Comparison of ENCODE assay signal across 10 cellular contexts in the genomic region with DNA sequence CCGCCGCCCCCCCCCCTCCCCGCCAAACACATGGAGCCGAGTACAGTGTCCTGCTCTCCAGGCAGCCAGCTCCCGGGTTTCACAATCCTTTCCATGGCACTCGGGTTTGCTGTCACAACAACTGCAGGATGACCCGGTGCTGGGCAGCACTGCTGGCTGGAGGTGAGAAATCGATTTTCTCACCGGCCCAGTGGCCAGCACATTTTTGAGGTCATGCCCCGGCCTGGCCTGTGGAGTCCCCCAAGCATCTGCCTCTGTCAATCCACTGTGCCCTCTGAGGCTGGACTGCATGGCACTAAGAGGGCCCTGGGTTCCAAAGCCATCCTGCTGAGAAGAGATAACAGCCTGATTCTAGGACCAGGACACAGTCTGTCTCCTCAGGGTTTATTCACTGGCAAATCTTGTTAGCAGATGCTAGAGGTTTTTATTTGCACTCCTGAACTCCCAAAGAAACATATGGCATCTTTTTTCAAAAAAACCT.
DNase-seq lines count a peak whose midpoint lies in the region; ATAC-seq and TF ChIP-seq lines count a peak whose summit lies in the region.
"Had no signal": no experiment of that assay in that cellular context is flagged by ENCODE, and none has a peak within 500 bp of the region (broad histone marks: within the 10 kb centered on the region; RNA-seq: fewer than 3 reads in every experiment).

No MANE protein-coding gene starts in this region.

- DNase-seq in CD8-positive, alpha-beta memory T cell, result no peak
- DNase-seq in NCI-H2171 (lab: John Stamatoyannopoulos, UW) (peak; percentile 92), omental fat pad (ENCODE audit: low spot score) (no peak), germinal center (ENCODE audit: low spot score) (no peak), HK-2 (ENCODE audit: unreplicated experiment) (no peak)
- DNase-seq in activated effector memory CD4-positive, alpha-beta T cell treated with Interleukin-2 at 50 U/mL for 16 hours, result no peak
- no peak for DNase-seq in naive thymus-derived CD4-positive, alpha-beta T cell
- DNase-seq: NCI-H2081, nephron progenitor cell had no signal

- intact Hi-C loops in dendritic cell treated with granulocyte-macrophage colony-stimulating factor and Interleukin-4, amounts not matched to agents 40 ng/mL and 50 ng/mL, for 4 days (cut with micrococcal nuclease), result no loop called here
- intact Hi-C loops in naive thymus-derived CD4-positive, alpha-beta T cell (cut with micrococcal nuclease), result no loop called here

- no peaks in the 10 kb centered on the region for H3K27me3 ChIP-seq in CD8-positive, alpha-beta memory T cell (ENCODE audit: insufficient read depth, low read length, poor library complexity, severe bottlenecking)
- H3K27me3 ChIP-seq in naive thymus-derived CD4-positive, alpha-beta T cell (ENCODE audit: control insufficient read depth in 2 of 2, insufficient read depth in 2 of 2, low read length in 2 of 2), result no peaks in the 10 kb centered on the region

- H3K27me3 Mint-ChIP-seq in CD8-positive, alpha-beta memory T cell, result no peaks in the 10 kb centered on the region
- H3K27me3 Mint-ChIP-seq in dendritic cell treated with granulocyte-macrophage colony-stimulating factor and Interleukin-4, amounts not matched to agents 40 ng/mL and 50 ng/mL, for 4 days, result peaks cover 9% of the 10 kb centered on the region
- no peaks in the 10 kb centered on the region for H3K27me3 Mint-ChIP-seq in naive thymus-derived CD4-positive, alpha-beta T cell

- H3K36me3 ChIP-seq in CD8-positive, alpha-beta memory T cell (ENCODE audit: insufficient read depth, low read length), result peaks cover 14% of the 10 kb centered on the region
- H3K36me3 ChIP-seq in naive thymus-derived CD4-positive, alpha-beta T cell (ENCODE audit: control insufficient read depth in 2 of 3, insufficient read depth in 3 of 3, low read length in 3 of 3), result peaks cover 5 to 63% (median 9%) of the 10 kb centered on the region in 3 experiments

- no peak overlapping the region for H3K4me3 ChIP-seq in CD8-positive, alpha-beta memory T cell (ENCODE audit: low read length)
- H3K4me3 ChIP-seq in naive thymus-derived CD4-positive, alpha-beta T cell (ENCODE audit: low read length), result no peak overlapping the region

- ATAC-seq in omental fat pad (ENCODE audit: low FRiP score), result peak; percentile 22
- ATAC-seq in naive thymus-derived CD4-positive, alpha-beta T cell, result no peak

- H3K4me3 Mint-ChIP-seq in CD8-positive, alpha-beta memory T cell, result peak overlapping the region in 4 of 7 donors; percentile 7 to 54 (median 41)
- H3K4me3 Mint-ChIP-seq in dendritic cell treated with granulocyte-macrophage colony-stimulating factor and Interleukin-4, amounts not matched to agents 40 ng/mL and 50 ng/mL, for 4 days, result no peak overlapping the region
- H3K4me3 Mint-ChIP-seq in naive thymus-derived CD4-positive, alpha-beta T cell, result no peak overlapping the region
- H3K4me3 Mint-ChIP-seq: nephron progenitor cell had no signal

- peaks cover 82 to 97% (median 91%) of the 10 kb centered on the region in 3 donors for H3K4me1 Mint-ChIP-seq in CD8-positive, alpha-beta memory T cell
- H3K4me1 Mint-ChIP-seq in dendritic cell treated with granulocyte-macrophage colony-stimulating factor and Interleukin-4, amounts not matched to agents 40 ng/mL and 50 ng/mL, for 4 days (ENCODE audit: low read depth), result peaks cover 58% of the 10 kb centered on the region
- H3K4me1 Mint-ChIP-seq in naive thymus-derived CD4-positive, alpha-beta T cell, result peaks cover 9 to 73% (median 23%) of the 10 kb centered on the region in 7 donors

- no peak for TF ChIP-seq CTCF in omental fat pad (IDR thresholded peaks at IDR 0.05)

- POLR2A ChIA-PET in CD8-positive, alpha-beta memory T cell (lab: Charles Lee), result interaction anchor here (2.1 to 3.0 kb wide), 2 partner anchors 9 to 10 kb away, joined by 9 to 17 read pairs; no protein-coding TSS in a partner anchor
- POLR2A ChIA-PET in naive thymus-derived CD4-positive, alpha-beta T cell (lab: Charles Lee), result no interaction called here

- H3K27ac Mint-ChIP-seq in CD8-positive, alpha-beta memory T cell, result peak overlapping the region; percentile 68 to 100 (median 82)
- H3K27ac Mint-ChIP-seq in dendritic cell treated with granulocyte-macrophage colony-stimulating factor and Interleukin-4, amounts not matched to agents 40 ng/mL and 50 ng/mL, for 4 days, result peak overlapping the region; percentile 80
- H3K27ac Mint-ChIP-seq in naive thymus-derived CD4-positive, alpha-beta T cell, result peak overlapping the region in 4 of 9 donors; percentile 8 to 67 (median 43)
- H3K27ac Mint-ChIP-seq: nephron progenitor cell had no signal

- CTCF ChIA-PET in CD8-positive, alpha-beta memory T cell (lab: Charles Lee), result interaction anchor here (1.1 to 2.1 kb wide), 2 partner anchors 11 to 27 kb away, joined by 6 to 11 read pairs; no protein-coding TSS in a partner anchor
- CTCF ChIA-PET in naive thymus-derived CD4-positive, alpha-beta T cell (lab: Charles Lee), result interaction anchor here (0.7 to 1.0 kb wide), 2 partner anchors 13 to 182 kb away, joined by 3 read pairs; no protein-coding TSS in a partner anchor

- no peaks in the 10 kb centered on the region for H3K9me3 ChIP-seq in CD8-positive, alpha-beta memory T cell (ENCODE audit: low read length)
- H3K9me3 ChIP-seq in naive thymus-derived CD4-positive, alpha-beta T cell (ENCODE audit: control insufficient read depth in 2 of 3, low read length in 3 of 3), result no peaks in the 10 kb centered on the region

- no peak overlapping the region for H3K27ac ChIP-seq in CD8-positive, alpha-beta memory T cell (ENCODE audit: low read depth, low read length)
- no peak overlapping the region for H3K27ac ChIP-seq in naive thymus-derived CD4-positive, alpha-beta T cell (ENCODE audit: low read depth, low read length)

- peaks cover 88% of the 10 kb centered on the region for H3K4me1 ChIP-seq in CD8-positive, alpha-beta memory T cell (ENCODE audit: insufficient read depth, low read length)
- H3K4me1 ChIP-seq in naive thymus-derived CD4-positive, alpha-beta T cell (ENCODE audit: control insufficient read depth in 2 of 2, insufficient read depth in 2 of 2, low read length in 2 of 2), result peaks cover 0 to 93% of the 10 kb centered on the region in 2 donors

- peaks cover 12 to 51% (median 15%) of the 10 kb centered on the region in 3 donors for H3K36me3 Mint-ChIP-seq in CD8-positive, alpha-beta memory T cell
- peaks cover 53% of the 10 kb centered on the region for H3K36me3 Mint-ChIP-seq in dendritic cell treated with granulocyte-macrophage colony-stimulating factor and Interleukin-4, amounts not matched to agents 40 ng/mL and 50 ng/mL, for 4 days (ENCODE audit: low read depth)
- H3K36me3 Mint-ChIP-seq in naive thymus-derived CD4-positive, alpha-beta T cell, result peaks cover 12 to 46% (median 32%) of the 10 kb centered on the region in 5 donors

- H3K9me3 Mint-ChIP-seq in CD8-positive, alpha-beta memory T cell, result no peaks in the 10 kb centered on the region
- H3K9me3 Mint-ChIP-seq in dendritic cell treated with granulocyte-macrophage colony-stimulating factor and Interleukin-4, amounts not matched to agents 40 ng/mL and 50 ng/mL, for 4 days, result no peaks in the 10 kb centered on the region
- peaks cover 0 to 5% (median 2%) of the 10 kb centered on the region in 11 donors for H3K9me3 Mint-ChIP-seq in naive thymus-derived CD4-positive, alpha-beta T cell
- H3K9me3 Mint-ChIP-seq: nephron progenitor cell had no signal

Comparison
In these comparisons a context has a peak if more than half of its experiments do, and no peak if none do; other contexts are left out.
1. H3K4me3 Mint-ChIP-seq: peak in CD8-positive, alpha-beta memory T cell (4 of 7); none in dendritic cell treated with granulocyte-macrophage colony-stimulating factor and Interleukin-4, amounts not matched to agents 40 ng/mL and 50 ng/mL, for 4 days (single experiment) and naive thymus-derived CD4-positive, alpha-beta T cell (0 of 10).